Comparison of ENCODE assay signal across 1 cellular context in genomic region chr7:1331026-1331425, GRCh38.
TF ChIP-seq lines count a peak whose summit lies in the region.

No MANE protein-coding gene starts in this region.

TF ChIP-seq in SK-N-SH, 30 proteins besides CTCF, POLR2A, EP300 and RAD21 (continued from another document):
- TF ChIP-seq USF2 (IDR thresholded peaks at IDR 0.05; ENCODE audit: borderline replicate concordance, low read depth, low read length): no peak
- TF ChIP-seq TAF1 (IDR thresholded peaks at IDR 0.05; ENCODE audit: borderline replicate concordance, low read depth, low read length): no peak
- TF ChIP-seq MAX (IDR thresholded peaks at IDR 0.05; ENCODE audit: low read depth): no peak
- no peak for TF ChIP-seq CHD2 (IDR thresholded peaks at IDR 0.05; ENCODE audit: low read length, partially characterized antibody)
- TF ChIP-seq GABPA (IDR thresholded peaks at IDR 0.05; ENCODE audit: low read depth): no peak
